Comparison of ENCODE assay signal across 14 cellular contexts in the genomic region with DNA sequence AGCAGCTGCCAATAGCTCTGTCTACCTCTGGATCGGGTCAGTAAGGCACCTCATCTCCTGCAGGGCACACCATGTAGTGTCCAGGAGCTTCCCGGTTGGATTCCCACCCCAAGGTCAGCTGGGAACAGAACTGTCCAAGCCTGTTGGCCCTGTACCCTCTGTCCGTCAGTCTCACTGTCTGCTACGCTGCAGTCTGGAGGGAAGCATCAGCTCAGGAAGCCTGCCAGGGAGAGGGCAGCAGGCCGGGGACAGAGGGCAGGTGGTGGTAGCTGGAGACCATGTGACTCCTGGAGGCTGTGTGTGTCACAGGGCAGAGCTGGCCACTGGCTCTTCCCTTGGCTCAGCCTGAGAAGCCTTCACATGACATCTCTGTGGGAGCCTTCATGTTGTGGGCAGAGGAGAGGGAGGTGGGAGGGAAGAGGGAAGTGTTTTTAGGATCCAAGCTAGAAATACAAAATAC.
DNase-seq lines count a peak whose midpoint lies in the region; ATAC-seq and TF ChIP-seq lines count a peak whose summit lies in the region.
"Had no signal": no experiment of that assay in that cellular context is flagged by ENCODE, and none has a peak within 500 bp of the region (broad histone marks: within the 10 kb centered on the region; RNA-seq: fewer than 3 reads in every experiment).

No MANE protein-coding gene starts in this region.

- H3K4me3 ChIP-seq in choroid plexus epithelial cell (ENCODE audit: low read depth, low read length) (no peak overlapping the region), retinal pigment epithelial cell (ENCODE audit: low read length) (no peak overlapping the region)

- ATAC-seq in HG03025 (IDR thresholded peaks at IDR 0.05; ENCODE audit: low FRiP score, unreplicated experiment) (no peak), HG02973 (IDR thresholded peaks at IDR 0.05; ENCODE audit: unreplicated experiment) (no peak)
- ATAC-seq: natural killer cell treated with Interleukin-12 subunit alpha and Interleukin-12 subunit beta and Interleukin-15 and Interleukin-18, amount 100 ng/mL, for 72 hours had no signal

- TF ChIP-seq CTCF in choroid plexus epithelial cell (conservative IDR thresholded peaks at IDR 0.05; ENCODE audit: low read depth, low read length) (no peak), retinal pigment epithelial cell (conservative IDR thresholded peaks at IDR 0.05; ENCODE audit: low read depth, low read length) (no peak)

- DNase-seq in C1 segment of cervical spinal cord (lab: John Stamatoyannopoulos, UW) (peak in 10 of 14 donors; percentile 19 to 51 (median 38)), choroid plexus epithelial cell (ENCODE audit: low read depth) (peak; percentile 35), kidney tubule cell (ENCODE audit: low spot score) (peak; percentile 33), retinal pigment epithelial cell (ENCODE audit: low read depth) (peak; percentile 34), superior temporal gyrus (ENCODE audit: extremely low spot score) (no peak), NCI-H187 (lab: John Stamatoyannopoulos, UW) (no peak)
- DNase-seq: activated CD4-positive, alpha-beta T cell treated with anti-CD3 and anti-CD28 coated beads for 4 hours; activated T-cell treated with anti-CD3 and anti-CD28 coated beads, Interleukin-2, amount 50 U/mL, for 48 hours; DMS153; NCI-H226; stimulated activated CD4-positive, alpha-beta T cell treated with anti-CD3 and anti-CD28 coated beads, Interleukin-15, amount 100 ng/mL, for 24 hours had no signal

Comparison
In these comparisons a context has a peak if more than half of its experiments do, and no peak if none do; other contexts are left out.
1. DNase-seq: peak in C1 segment of cervical spinal cord (10 of 14), choroid plexus epithelial cell (single experiment), kidney tubule cell (single experiment) and retinal pigment epithelial cell (single experiment); none in superior temporal gyrus (single experiment) and NCI-H187 (0 of 2).